Comparison of ENCODE assay signal across 11 cellular contexts in the genomic region with DNA sequence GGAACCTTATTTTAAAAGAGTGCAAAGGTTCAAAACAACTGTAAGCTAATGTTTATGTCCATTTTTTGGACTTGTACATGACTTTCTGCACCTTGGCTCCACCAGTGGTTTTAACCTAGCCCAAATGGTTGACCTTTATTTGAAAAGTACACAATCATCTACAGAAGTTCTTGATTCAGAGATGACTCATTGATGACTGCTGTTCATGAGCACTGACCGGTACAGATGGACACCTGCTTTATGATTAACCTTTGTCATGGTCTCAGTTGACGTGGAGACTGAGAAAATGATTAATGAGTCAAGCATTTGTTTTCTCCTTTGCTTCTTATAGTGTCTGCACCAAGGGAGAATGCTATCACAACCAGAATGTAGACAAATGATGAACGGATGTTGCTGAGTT. TPM values are rescaled to one million over a fixed set of nuclear protein-coding genes. Genes with fewer than 3 reads are reported as not detected.
DNase-seq lines count a peak whose midpoint lies in the region; ATAC-seq lines count a peak whose summit lies in the region.
"Had no signal": no experiment of that assay in that cellular context is flagged by ENCODE, and none has a peak within 500 bp of the region (broad histone marks: within the 10 kb centered on the region; RNA-seq: fewer than 3 reads in every experiment).

No MANE protein-coding gene starts in this region.

- no peaks in the 10 kb centered on the region for H3K9me3 ChIP-seq in right cardiac atrium (ENCODE audit: control insufficient read depth, low read length)
- no peaks in the 10 kb centered on the region for H3K9me3 ChIP-seq in SJCRH30 (replicated peaks)
- H3K9me3 ChIP-seq: Peyer's patch, thoracic aorta had no signal

- intact Hi-C loops in right cardiac atrium (cut with DNase I) = no loop called here

- H3K27me3 ChIP-seq in right cardiac atrium (ENCODE audit: control insufficient read depth, insufficient read depth) (no peaks in the 10 kb centered on the region), SJCRH30 (0 out of 2 replicates have a peak, but pooled peaks cover 5% of the 10 kb centered on the region)
- H3K27me3 ChIP-seq: Peyer's patch had no signal

- no peaks in the 10 kb centered on the region for H3K36me3 ChIP-seq in SJCRH30
- H3K36me3 ChIP-seq: Peyer's patch, thoracic aorta had no signal

- peak; percentile 95 for DNase-seq in NCI-H146 treated with DMSO at 0.1 percent for 48 hours (lab: John Stamatoyannopoulos, UW; ENCODE audit: unreplicated experiment)
- peak; percentile 3 for DNase-seq in non-pigmented ciliary epithelial cell (ENCODE audit: low read depth)
- DNase-seq in right cardiac atrium = no peak
- DNase-seq in SJCRH30 = no peak
- no peak for DNase-seq in activated CD4-positive, alpha-beta T cell treated with anti-CD3 and anti-CD28 coated beads for 4 hours
- no peak for DNase-seq in activated effector memory CD4-positive, alpha-beta T cell treated with Interleukin-2 at 50 U/mL for 16 hours
- DNase-seq: KBM-7, Peyer's patch had no signal

- no peak overlapping the region for H3K27ac ChIP-seq in right cardiac atrium (ENCODE audit: low read length)
- H3K27ac ChIP-seq in SJCRH30 = no peak overlapping the region
- H3K27ac ChIP-seq: Peyer's patch, thoracic aorta had no signal

- H3K4me3 ChIP-seq in right cardiac atrium (ENCODE audit: low read length) (no peak overlapping the region), SJCRH30 (no peak overlapping the region)
- H3K4me3 ChIP-seq: Peyer's patch, thoracic aorta had no signal

- H3K4me1 ChIP-seq in right cardiac atrium (ENCODE audit: control insufficient read depth, insufficient read depth, low read length) (no peaks in the 10 kb centered on the region), SJCRH30 (no peaks in the 10 kb centered on the region)
- H3K4me1 ChIP-seq: Peyer's patch had no signal

- ATAC-seq in GM19324 (IDR thresholded peaks at IDR 0.05; ENCODE audit: low FRiP score, unreplicated experiment) = peak; percentile 50
- ATAC-seq in HG02885 (IDR thresholded peaks at IDR 0.05; ENCODE audit: poor library complexity, unreplicated experiment) = peak; percentile 57
- no peak for ATAC-seq in right cardiac atrium

- 80% methylated on average over 3 of the region's 3 CpGs for WGBS in right cardiac atrium

RNA-seq across cellular contexts. Expression of gene PTER, which starts 55.7 kb away (rescaled TPM):
- total RNA-seq in right cardiac atrium = 10 to 100 TPM; 12.2 to 31.2 (median 26.1) TPM
- 10.1 TPM for polyA plus RNA-seq in right cardiac atrium
- total RNA-seq in SJCRH30 (2014; rRNA removed; shearing (Covaris generic)) = 5.4 and 7.6 TPM in 2 replicates

Comparison
In these comparisons a context has a peak if more than half of its experiments do, and no peak if none do; other contexts are left out.
1. ATAC-seq: peak in GM19324 (single experiment) and HG02885 (single experiment); none in right cardiac atrium (0 of 2).
2. DNase-seq: peak in NCI-H146 treated with DMSO at 0.1 percent for 48 hours (single experiment) and non-pigmented ciliary epithelial cell (single experiment); none in right cardiac atrium (0 of 3), SJCRH30 (0 of 2), activated CD4-positive, alpha-beta T cell treated with anti-CD3 and anti-CD28 coated beads for 4 hours (0 of 2) and activated effector memory CD4-positive, alpha-beta T cell treated with Interleukin-2 at 50 U/mL for 16 hours (single experiment).